Comparison of ENCODE assay signal across 10 cellular contexts in the genomic region with DNA sequence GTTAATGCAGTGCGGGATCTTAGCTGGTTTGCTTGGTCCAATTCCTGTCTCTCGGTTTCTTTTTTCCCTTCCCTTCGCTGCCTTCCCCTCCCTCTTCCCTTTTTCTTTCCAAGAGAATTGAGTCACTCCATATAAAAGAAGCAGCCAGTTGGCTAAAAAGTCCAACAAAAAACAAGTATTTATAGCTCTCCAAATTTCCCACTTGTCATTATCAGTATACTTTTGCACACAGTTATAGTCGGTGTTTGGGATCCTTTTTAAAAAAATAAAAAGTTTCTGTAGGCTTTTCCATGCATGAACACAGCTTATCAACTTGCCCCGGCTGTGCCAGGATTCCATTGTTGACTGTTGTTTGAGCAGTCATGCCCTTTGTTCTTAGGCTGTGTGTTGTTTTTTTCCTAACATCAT. TPM values are rescaled to one million over a fixed set of nuclear protein-coding genes. Genes with fewer than 3 reads are reported as not detected.
DNase-seq lines count a peak whose midpoint lies in the region; ATAC-seq and TF ChIP-seq lines count a peak whose summit lies in the region.
"Had no signal": no experiment of that assay in that cellular context is flagged by ENCODE, and none has a peak within 500 bp of the region (broad histone marks: within the 10 kb centered on the region; RNA-seq: fewer than 3 reads in every experiment).

No MANE protein-coding gene starts in this region.

- no peak overlapping the region for H3K27ac Mint-ChIP-seq in CD14-positive monocyte

- peaks cover 0 to under 1% (median 0%) of the 10 kb centered on the region in 7 donors for H3K9me3 Mint-ChIP-seq in CD14-positive monocyte

- POLR2A ChIA-PET in HEK293 (lab: Yijun Ruan, JAX): interaction anchor here (1.1 kb wide), 1 partner anchor 38 kb away, joined by 3 read pairs; the partner anchor contains the start of gene CDIP1

- H3K4me2 ChIP-seq in smooth muscle cell: peak overlapping the region; percentile 20

- H2AFZ ChIP-seq in smooth muscle cell (ENCODE audit: low read depth): no peak overlapping the region

- 67% methylated on average over 5 of the region's 5 CpGs for WGBS in smooth muscle cell (ENCODE audit: low lambda C conversion rate)

- H3K9me3 ChIP-seq in HEK293 (ENCODE audit: control insufficient read depth, insufficient read depth, low read depth, low read length) (no peaks in the 10 kb centered on the region), smooth muscle cell (replicated peaks; ENCODE audit: low read depth) (no peaks in the 10 kb centered on the region)

- H3K9ac ChIP-seq in smooth muscle cell (ENCODE audit: low read depth): peak overlapping the region; percentile 24

- H3K36me3 Mint-ChIP-seq in CD14-positive monocyte: peaks cover 25 to 26% of the 10 kb centered on the region in 2 donors

- no peak overlapping the region for H3K4me3 Mint-ChIP-seq in CD14-positive monocyte

- peaks cover 0 to 2% (median 2%) of the 10 kb centered on the region in 3 donors for H3K27me3 Mint-ChIP-seq in CD14-positive monocyte (ENCODE audit: low read depth in 3 of 3)

- ATAC-seq in left lobe of liver (peak; percentile 76), GM19463 (IDR thresholded peaks at IDR 0.05; ENCODE audit: unreplicated experiment) (no peak)

- DNase-seq in cardiac fibroblast (ENCODE audit: low read depth in 2 of 2): peak; percentile 34 to 69
- no peak for DNase-seq in left lobe of liver (ENCODE audit: low spot score)
- DNase-seq in smooth muscle cell (lab: John Stamatoyannopoulos, UW; ENCODE audit: unreplicated experiment): no peak
- no peak for DNase-seq in NCI-H82 (lab: John Stamatoyannopoulos, UW)
- no peak for DNase-seq in CD14-positive monocyte (ENCODE audit: low spot score)
- DNase-seq in NCI-H774 (lab: John Stamatoyannopoulos, UW): no peak
- DNase-seq: NCI-H2171 treated with DMSO at 0.1 percent for 48 hours, T-helper 2 cell had no signal

- H3K27ac ChIP-seq in HEK293 (ENCODE audit: extremely low read depth, low read depth, low read length): no peak overlapping the region
- peak overlapping the region; percentile 81 for H3K27ac ChIP-seq in smooth muscle cell (ENCODE audit: low read depth)

- no peak for TF ChIP-seq CTCF in HEK293 (tag by site-specific recombination; IDR thresholded peaks at IDR 0.05)
- TF ChIP-seq CTCF in cardiac fibroblast (IDR thresholded peaks at IDR 0.05; ENCODE audit: low read depth, low read length): no peak
- TF ChIP-seq CTCF in smooth muscle cell (IDR thresholded peaks at IDR 0.05; ENCODE audit: borderline replicate concordance, insufficient read depth, poor library complexity, severe bottlenecking): no peak
- no peak for TF ChIP-seq CTCF in CD14-positive monocyte (IDR thresholded peaks at IDR 0.05)

- peaks cover 2% of the 10 kb centered on the region for H3F3A ChIP-seq in smooth muscle cell (ENCODE audit: low read depth)

- CTCF ChIA-PET in HEK293 (lab: Yijun Ruan, JAX): interaction anchor here (0.5 to 2.2 kb wide), 9 partner anchors 11 to 123 kb away, joined by 3 to 8 read pairs (median 5); partner anchors contain the start of genes HMOX2 and MGRN1

- peaks cover 0 to 6% of the 10 kb centered on the region in 2 experiments; a peak in 2 of 3 replicates for H3K36me3 ChIP-seq in HEK293 (ENCODE audit: control insufficient read depth in 2 of 2, insufficient read depth in 1 of 2, low read length in 2 of 2)
- H3K36me3 ChIP-seq in smooth muscle cell (ENCODE audit: low read depth): no peaks in the 10 kb centered on the region

- intact Hi-C loops in CD14-positive monocyte (cut with micrococcal nuclease): no loop called here

- 0 out of 2 replicates have a peak, but pooled peaks cover 3% of the 10 kb centered on the region for H3K4me1 ChIP-seq in HEK293 (ENCODE audit: control insufficient read depth, insufficient read depth, low read length)
- peaks cover 13% of the 10 kb centered on the region for H3K4me1 ChIP-seq in smooth muscle cell (ENCODE audit: low read depth)

- peaks cover 30% of the 10 kb centered on the region for H3K4me1 Mint-ChIP-seq in CD14-positive monocyte

- no peak overlapping the region for H3K4me3 ChIP-seq in HEK293 (ENCODE audit: low read depth, low read length)
- no peak overlapping the region for H3K4me3 ChIP-seq in cardiac fibroblast (replicated peaks in 1 of 2; ENCODE audit: low read depth in 2 of 2, low read length in 2 of 2)
- H3K4me3 ChIP-seq in smooth muscle cell: no peak overlapping the region

- no peaks in the 10 kb centered on the region for H3K27me3 ChIP-seq in smooth muscle cell (ENCODE audit: low read depth)

- H3K79me2 ChIP-seq in smooth muscle cell (ENCODE audit: low read depth): peaks cover 26% of the 10 kb centered on the region

- H4K20me1 ChIP-seq in smooth muscle cell (ENCODE audit: low read depth): peaks cover 86% of the 10 kb centered on the region

TF ChIP-seq in HEK293, 187 proteins besides CTCF, POLR2A, EP300 and RAD21:
- TF ChIP-seq WT1 (tag by site-specific recombination; IDR thresholded peaks at IDR 0.05) (no peak), ZNF341 (tag by site-specific recombination; IDR thresholded peaks at IDR 0.05; ENCODE audit: low read depth) (peak; percentile 37; the same call in 1 of the 2 replicates), ZNF776 (tag by site-specific recombination; IDR thresholded peaks at IDR 0.05; ENCODE audit: borderline replicate concordance) (no peak)

RNA-seq across cellular contexts. Expression of gene HMOX2, which starts 24.9 kb away (rescaled TPM):
- total RNA-seq in left lobe of liver: 44.9 TPM
- total RNA-seq in smooth muscle cell: 26.7 and 35.3 TPM in 2 replicates
- 54.2 and 62.6 TPM in 2 replicates for polyA plus RNA-seq in smooth muscle cell
- polyA plus RNA-seq in CD14-positive monocyte: 10 to 100 TPM; 25.0 to 33.2 TPM

RNA-seq across cellular contexts. Expression of gene NMRAL1, which starts 26.6 kb away (rescaled TPM):
- 38.3 TPM for total RNA-seq in left lobe of liver
- 27.1 and 35.6 TPM in 2 replicates for total RNA-seq in smooth muscle cell
- 51.8 and 64.3 TPM in 2 replicates for polyA plus RNA-seq in smooth muscle cell
- polyA plus RNA-seq in CD14-positive monocyte: 10 to 100 TPM; 39.2 to 49.4 TPM

RNA-seq across cellular contexts. Expression of gene CDIP1, which starts 37.5 kb away (rescaled TPM):
- 17.5 TPM for total RNA-seq in left lobe of liver
- 17.7 and 19.7 TPM in 2 replicates for total RNA-seq in smooth muscle cell
- polyA plus RNA-seq in smooth muscle cell: 36.9 and 40.9 TPM in 2 replicates
- polyA plus RNA-seq in CD14-positive monocyte: 10 to 100 TPM in 1 of 2 donors, 1 to 10 TPM in 1; 8.6 to 10.8 TPM

RNA-seq across cellular contexts. Expression of gene C16orf96, which starts 55.1 kb away (rescaled TPM):
- total RNA-seq in left lobe of liver (0.38 TPM), smooth muscle cell (0.09 TPM in 1 of 2 replicates, not detected in the other)
- polyA plus RNA-seq in smooth muscle cell (0.32 TPM in 1 of 2 replicates, not detected in the other), CD14-positive monocyte (not detected)

Comparison
In these comparisons a context has a peak if more than half of its experiments do, and no peak if none do; other contexts are left out.
1. DNase-seq: peak in cardiac fibroblast (2 of 2); none in left lobe of liver (single experiment), smooth muscle cell (single experiment), NCI-H82 (single experiment), CD14-positive monocyte (single experiment) and NCI-H774 (single experiment).